In genomic region chr6:47710295-47710694, GRCh38 we compare ENCODE assay signal across 18 cellular contexts. TPM values are rescaled to one million over a fixed set of nuclear protein-coding genes. Genes with fewer than 3 reads are reported as not detected.
DNase-seq lines count a peak whose midpoint lies in the region; ATAC-seq and TF ChIP-seq lines count a peak whose summit lies in the region.
"Had no signal": no experiment of that assay in that cellular context is flagged by ENCODE, and none has a peak within 500 bp of the region (broad histone marks: within the 10 kb centered on the region; RNA-seq: fewer than 3 reads in every experiment).

No MANE protein-coding gene starts in this region.

- peaks cover 22% of the 10 kb centered on the region for H3K9me3 Mint-ChIP-seq in WTC11
- H3K9me3 Mint-ChIP-seq: CD8-positive, alpha-beta memory T cell; HFFc6 had no signal

- no peak overlapping the region for H3K27ac Mint-ChIP-seq in WTC11
- H3K27ac Mint-ChIP-seq: CD8-positive, alpha-beta memory T cell; HFFc6 had no signal

- no peak overlapping the region for H3K27ac ChIP-seq in right cardiac atrium (ENCODE audit: low read length)
- H3K27ac ChIP-seq: BLaER1 had no signal

- no peaks in the 10 kb centered on the region for H3K36me3 ChIP-seq in mucosa of descending colon (ENCODE audit: low read depth)
- H3K36me3 ChIP-seq: BLaER1, HAP-1 had no signal

- no peaks in the 10 kb centered on the region for H3K27me3 ChIP-seq in right cardiac atrium (ENCODE audit: control insufficient read depth, insufficient read depth)
- H3K27me3 ChIP-seq: BLaER1 had no signal

- H3K36me3 Mint-ChIP-seq in WTC11, result no peaks in the 10 kb centered on the region; the same call in 1 of the 2 replicates
- H3K36me3 Mint-ChIP-seq: CD8-positive, alpha-beta memory T cell had no signal

- POLR2A ChIA-PET in WTC11 (lab: Charles Lee), result no interaction called here

- intact Hi-C loops in mucosa of descending colon (cut with DNase I, micrococcal nuclease), result no loop called here
- intact Hi-C loops in right cardiac atrium (cut with DNase I), result no loop called here

- H3K4me1 Mint-ChIP-seq in WTC11, result no peaks in the 10 kb centered on the region
- H3K4me1 Mint-ChIP-seq: CD8-positive, alpha-beta memory T cell had no signal

- TF ChIP-seq CTCF in epithelial cell of esophagus (IDR thresholded peaks at IDR 0.05; ENCODE audit: insufficient read depth, low read depth, low read length, missing control alignments) (no peak), mucosa of descending colon (IDR thresholded peaks at IDR 0.05) (no peak), WTC11 (IDR thresholded peaks at IDR 0.05) (no peak)

- CTCF ChIA-PET in WTC11 (lab: Charles Lee), result no interaction called here

- peak; percentile 31 for DNase-seq in DMS53 (lab: John Stamatoyannopoulos, UW)
- no peak for DNase-seq in DMS53 treated with DMSO at 0.1 percent for 48 hours (lab: John Stamatoyannopoulos, UW; ENCODE audit: unreplicated experiment)
- peak; percentile 63 for DNase-seq in NCI-H2029 (lab: John Stamatoyannopoulos, UW)
- DNase-seq in epithelial cell of esophagus (ENCODE audit: low read depth), result peak; percentile 33
- no peak for DNase-seq in mucosa of descending colon
- no peak for DNase-seq in right cardiac atrium
- DNase-seq in activated T-cell treated with anti-CD3 and anti-CD28 coated beads, Interleukin-2, amount 50 U/mL, for 1 hour, result no peak
- no peak for DNase-seq in WTC11 (ENCODE audit: low spot score)
- DNase-seq: 8988T; AML-193; CD8-positive, alpha-beta memory T cell; DND-41; GDM1; HFFc6 had no signal

- H3K27me3 Mint-ChIP-seq in WTC11 (ENCODE audit: low read depth), result no peaks in the 10 kb centered on the region

- whole genome bisulfite sequencing in right cardiac atrium, result 80% methylated on average over 1 of the region's 1 CpG

- H3K9me3 ChIP-seq in mucosa of descending colon (no peaks in the 10 kb centered on the region), right cardiac atrium (ENCODE audit: control insufficient read depth, low read length) (no peaks in the 10 kb centered on the region)
- H3K9me3 ChIP-seq: BLaER1, HAP-1 had no signal

- H3K4me3 Mint-ChIP-seq in WTC11, result no peak overlapping the region
- H3K4me3 Mint-ChIP-seq: CD8-positive, alpha-beta memory T cell; HFFc6 had no signal

- no peak overlapping the region for H3K4me3 ChIP-seq in epithelial cell of esophagus (ENCODE audit: low read length)
- H3K4me3 ChIP-seq in mucosa of descending colon, result no peak overlapping the region
- H3K4me3 ChIP-seq in right cardiac atrium (ENCODE audit: low read length), result no peak overlapping the region
- H3K4me3 ChIP-seq: BLaER1, HAP-1 had no signal

- ATAC-seq in mucosa of descending colon, result peak; percentile 60
- no peak for ATAC-seq in right cardiac atrium
- ATAC-seq in WTC11, result no peak
- ATAC-seq: HepG2 had no signal

- H3K4me1 ChIP-seq in mucosa of descending colon (ENCODE audit: low read depth), result no peaks in the 10 kb centered on the region
- no peaks in the 10 kb centered on the region for H3K4me1 ChIP-seq in right cardiac atrium (ENCODE audit: control insufficient read depth, insufficient read depth, low read length)
- H3K4me1 ChIP-seq: BLaER1, HAP-1 had no signal

TF ChIP-seq in WTC11, 78 proteins besides CTCF, POLR2A, EP300 and RAD21:
- TF ChIP-seq CREM (CRISPR knock-in tag; IDR thresholded peaks at IDR 0.05), result no peak
- TF ChIP-seq JUN (CRISPR knock-in tag; IDR thresholded peaks at IDR 0.05), result no peak
- TF ChIP-seq ZNF396 (CRISPR knock-in tag; IDR thresholded peaks at IDR 0.05; ENCODE audit: borderline replicate concordance), result no peak
- TF ChIP-seq FOXP1 (CRISPR knock-in tag; IDR thresholded peaks at IDR 0.05; ENCODE audit: borderline replicate concordance), result no peak
- TF ChIP-seq OVOL2 (CRISPR knock-in tag; IDR thresholded peaks at IDR 0.05; ENCODE audit: borderline replicate concordance), result no peak
- no peak for TF ChIP-seq ATF1 (CRISPR knock-in tag; IDR thresholded peaks at IDR 0.05)
TF ChIP-seq in WTC11: peak in this region for 0.

RNA-seq across cellular contexts. Expression of gene ADGRF4, which starts 11.9 kb away (rescaled TPM):
- 1 to 10 TPM in 2 of 3 donors, under 1 TPM in 1; 0.79 to 3.9 (median 2.6) TPM for total RNA-seq in mucosa of descending colon
- under 1 TPM; 0.09 to 0.91 (median 0.54) TPM for total RNA-seq in right cardiac atrium
- 0.09 TPM for polyA plus RNA-seq in right cardiac atrium
- not detected in 3 replicates for total RNA-seq in WTC11 (2021)
- total RNA-seq: CD8-positive, alpha-beta memory T cell; H1; HepG2; HFFc6 had no signal
- polyA plus RNA-seq: CD8-positive, alpha-beta memory T cell had no signal

Comparison
In these comparisons a context has a peak if more than half of its experiments do, and no peak if none do; other contexts are left out.
1. DNase-seq: peak in DMS53 (single experiment), NCI-H2029 (single experiment) and epithelial cell of esophagus (single experiment); none in DMS53 treated with DMSO at 0.1 percent for 48 hours (single experiment), mucosa of descending colon (0 of 3), right cardiac atrium (0 of 3), activated T-cell treated with anti-CD3 and anti-CD28 coated beads, Interleukin-2, amount 50 U/mL, for 1 hour (single experiment) and WTC11 (single experiment).